In the genomic region with DNA sequence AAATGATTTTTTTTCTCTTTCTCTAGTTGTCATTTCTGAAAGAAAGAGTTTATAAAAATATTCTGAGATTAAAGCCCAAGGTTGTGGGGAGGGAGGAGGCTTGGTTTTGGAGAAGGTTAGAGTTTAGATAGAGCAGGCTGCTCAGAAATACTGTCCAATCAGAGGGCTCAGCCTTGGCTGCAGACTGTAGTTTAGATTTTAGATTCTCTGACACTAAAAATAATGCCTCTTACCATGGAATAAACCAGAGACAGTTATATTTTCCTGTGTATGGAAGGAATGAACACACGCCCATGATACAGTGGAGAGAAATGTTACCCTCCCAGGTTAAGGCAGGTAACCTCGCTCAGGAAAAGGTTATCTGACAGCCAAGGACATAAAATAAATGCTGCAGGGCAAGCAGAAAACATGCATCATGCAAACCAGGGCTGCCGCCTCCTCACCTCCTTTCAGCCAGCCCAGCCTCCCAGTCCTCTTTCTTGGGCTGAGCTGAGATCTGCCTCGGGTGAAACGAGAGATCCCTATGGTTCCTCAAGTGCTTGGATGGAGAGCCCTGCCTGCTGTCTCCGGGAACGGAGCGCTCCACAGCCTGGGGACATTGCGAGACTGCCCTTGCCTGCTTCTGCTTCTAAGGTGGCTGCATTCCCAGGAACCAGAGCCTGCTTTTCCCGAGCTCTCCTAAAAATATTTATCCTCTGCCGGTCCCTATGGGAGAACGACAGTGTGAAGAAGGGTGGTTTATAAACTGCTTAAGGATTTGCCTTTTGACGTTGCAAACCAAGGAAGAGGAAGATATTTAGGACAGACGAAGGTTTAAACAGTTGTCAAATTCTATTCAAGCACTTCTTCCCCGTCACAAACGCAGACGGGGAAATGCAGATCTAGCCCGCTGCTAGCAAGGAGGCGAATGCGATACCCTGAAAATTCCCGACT, we compare ENCODE assay signal across 8 cellular contexts. TPM values are rescaled to one million over a fixed set of nuclear protein-coding genes. Genes with fewer than 3 reads are reported as not detected.
DNase-seq lines count a peak whose midpoint lies in the region; ATAC-seq and TF ChIP-seq lines count a peak whose summit lies in the region.

No MANE protein-coding gene starts in this region.

- no peaks in the 10 kb centered on the region for H3K36me3 ChIP-seq in HAP-1 (replicated peaks)
- no peaks in the 10 kb centered on the region for H3K36me3 ChIP-seq in OCI-LY1 (ENCODE audit: insufficient read depth, low read length)
- H3K36me3 ChIP-seq in iPS DF 6.9 (ENCODE audit: control insufficient read depth, insufficient read depth, low read length): no peaks in the 10 kb centered on the region
- H3K36me3 ChIP-seq in rectal smooth muscle tissue (ENCODE audit: control insufficient read depth, insufficient read depth, low read length): no peaks in the 10 kb centered on the region

- H3K9ac ChIP-seq in OCI-LY1 (ENCODE audit: low read length): peak overlapping the region; percentile 73
- peak overlapping the region; percentile 27 for H3K9ac ChIP-seq in rectal smooth muscle tissue (ENCODE audit: low read length)

- H3K27ac ChIP-seq in OCI-LY1 (ENCODE audit: low read depth, low read length, poor library complexity, severe bottlenecking): no peak overlapping the region
- H3K27ac ChIP-seq in iPS DF 6.9 (ENCODE audit: low read length): no peak overlapping the region
- H3K27ac ChIP-seq in rectal smooth muscle tissue (ENCODE audit: low read depth, low read length): peak overlapping the region; percentile 78

- H3K79me2 ChIP-seq in OCI-LY1 (ENCODE audit: insufficient read depth, low read length): no peaks in the 10 kb centered on the region

- WGBS in iPS DF 6.9 (ENCODE audit: insufficient coverage, insufficient read length): no CpG with 5 or more reads among the region's 21 CpGs

- no peaks in the 10 kb centered on the region for H4K20me1 ChIP-seq in OCI-LY1 (ENCODE audit: insufficient read depth, low read length)

- H3K4me3 ChIP-seq in HAP-1 (peak overlapping the region; percentile 71), OCI-LY1 (ENCODE audit: low read depth, low read length, poor library complexity, severe bottlenecking) (peak overlapping the region; percentile 76), astrocyte of the spinal cord (ENCODE audit: low read depth, low read length) (peak overlapping the region; percentile 65), iPS DF 6.9 (ENCODE audit: low read length) (peak overlapping the region; percentile 84), rectal smooth muscle tissue (ENCODE audit: low read length) (peak overlapping the region; percentile 92)

- ATAC-seq in GM21515 (IDR thresholded peaks at IDR 0.05; ENCODE audit: unreplicated experiment): no peak

- H3K27me3 ChIP-seq in HAP-1 (ENCODE audit: low read depth) (no peaks in the 10 kb centered on the region), OCI-LY1 (ENCODE audit: insufficient read depth, low read length) (no peaks in the 10 kb centered on the region), iPS DF 6.9 (ENCODE audit: control insufficient read depth, insufficient read depth, low read length) (no peaks in the 10 kb centered on the region), rectal smooth muscle tissue (ENCODE audit: control insufficient read depth, insufficient read depth, low read length) (no peaks in the 10 kb centered on the region)

- H3K9me3 ChIP-seq in HAP-1 (no peaks in the 10 kb centered on the region), OCI-LY1 (ENCODE audit: low read length) (no peaks in the 10 kb centered on the region), iPS DF 6.9 (ENCODE audit: control insufficient read depth, insufficient read depth, low read length) (no peaks in the 10 kb centered on the region)

- H3K9me2 ChIP-seq in OCI-LY1 (ENCODE audit: low read depth, low read length): no peaks in the 10 kb centered on the region

- TF ChIP-seq CTCF in OCI-LY1 (IDR thresholded peaks at IDR 0.05; ENCODE audit: low read length) (no peak), astrocyte of the spinal cord (IDR thresholded peaks at IDR 0.05; ENCODE audit: low read depth, low read length) (no peak)

- DNase-seq in Daoy (ENCODE audit: low read depth) (peak; percentile 37), HAP-1 (ENCODE audit: low spot score in 2 of 2) (peak in 1 of 2 experiments; percentile 47), astrocyte of the spinal cord (ENCODE audit: low read depth, low spot score) (no peak), iPS DF 6.9 (ENCODE audit: low read depth, low spot score) (no peak), NCI-H774 (lab: John Stamatoyannopoulos, UW) (no peak)

- peak overlapping the region; percentile 65 for H3K4me2 ChIP-seq in OCI-LY1 (ENCODE audit: low read length)

- peaks cover 3% of the 10 kb centered on the region; the same call in 1 of the 2 replicates for H3K4me1 ChIP-seq in HAP-1
- H3K4me1 ChIP-seq in OCI-LY1 (ENCODE audit: insufficient read depth, low read length, severe bottlenecking): peaks cover 24% of the 10 kb centered on the region
- 0 out of 2 replicates have a peak, but pooled peaks cover 3% of the 10 kb centered on the region for H3K4me1 ChIP-seq in iPS DF 6.9 (ENCODE audit: control insufficient read depth, insufficient read depth, low read length)
- H3K4me1 ChIP-seq in rectal smooth muscle tissue (ENCODE audit: control insufficient read depth, insufficient read depth, low read length): peaks cover 5% of the 10 kb centered on the region

- H3F3A ChIP-seq in OCI-LY1 (ENCODE audit: insufficient read depth, low read length): no peaks in the 10 kb centered on the region

- H2AFZ ChIP-seq in OCI-LY1 (ENCODE audit: low read length): peak overlapping the region; percentile 57

- in situ Hi-C loops in HAP-1 (cut with MboI; ENCODE audit: low sequenced_read_pairs): no loop called here
- in situ Hi-C loops in astrocyte of the spinal cord (cut with HindIII; ENCODE audit: low sequenced_read_pairs): no loop called here

RNA-seq across cellular contexts. Expression of gene NCEH1, which starts 0.8 kb away (rescaled TPM):
- 10.7 and 13.6 TPM in 2 replicates for total RNA-seq in Daoy (2014; rRNA removed; shearing (Covaris generic))

RNA-seq across cellular contexts. Expression of gene ECT2, which starts 40.5 kb away (rescaled TPM):
- total RNA-seq in Daoy (2014; rRNA removed; shearing (Covaris generic)): 115 and 134 TPM in 2 replicates
